ENCODE assay signal across 18 cellular contexts in the genomic region with DNA sequence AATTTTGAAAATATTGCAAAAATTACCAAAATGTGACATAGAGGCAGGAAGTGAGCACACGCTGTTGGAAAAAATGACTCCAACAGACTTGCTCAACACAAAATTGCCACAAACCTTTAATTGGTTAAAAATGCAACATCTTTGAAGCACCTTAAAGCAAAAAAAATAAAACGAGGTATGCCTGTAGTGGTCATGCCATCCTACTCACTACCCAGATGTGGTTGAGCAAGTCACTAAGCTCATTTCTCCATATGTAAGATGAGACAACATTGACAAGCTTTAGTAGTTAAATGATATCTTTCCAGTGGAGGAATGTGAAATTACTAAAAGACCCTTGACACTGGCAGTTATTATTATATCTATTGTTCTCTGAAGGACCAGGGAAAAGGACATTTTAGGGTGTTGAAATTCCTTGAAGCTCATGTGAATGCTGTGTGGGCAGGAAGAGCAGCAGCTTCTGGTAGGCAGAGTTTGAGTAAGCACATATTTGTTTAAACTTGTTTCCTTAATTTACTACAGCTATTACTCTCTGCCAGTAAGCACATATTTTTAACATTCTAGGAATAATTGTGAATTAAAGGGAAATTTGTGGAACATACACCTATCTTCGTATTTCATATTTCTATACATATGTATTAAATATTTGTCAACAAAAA.
"Had no signal": no experiment of that assay in that cellular context is flagged by ENCODE, and none has a peak within 500 bp of the region (broad histone marks: within the 10 kb centered on the region; RNA-seq: fewer than 3 reads in every experiment).

No MANE protein-coding gene starts in this region.

- H3K27ac Mint-ChIP-seq: natural killer cell had no signal

- H3K4me3 Mint-ChIP-seq: natural killer cell, neural crest cell had no signal

- H3K27ac ChIP-seq: colonic mucosa, gastroesophageal sphincter, right atrium auricular region, sigmoid colon, testis, tibial nerve, upper lobe of right lung, vagina had no signal

- H3K4me1 ChIP-seq: colonic mucosa, gastroesophageal sphincter, right atrium auricular region, sigmoid colon, testis, tibial nerve, upper lobe of right lung, vagina had no signal

- ATAC-seq: gastroesophageal sphincter, left lobe of liver, natural killer cell, upper lobe of right lung had no signal

- DNase-seq: colonic mucosa; dermis blood vessel endothelial cell; glutamatergic neuron; islet precursor cell; natural killer cell; posterior cingulate gyrus; sigmoid colon; stimulated activated CD4-positive, alpha-beta T cell treated with anti-CD3 and anti-CD28 coated beads, Interleukin-12 subunit alpha, Interleukin-12 subunit beta, amount 100 ng/mL, for 4 hours; stimulated activated naive CD4-positive, alpha-beta T cell treated with Interleukin-2 at 50 U/mL for 16 hours; testis; upper lobe of right lung had no signal

- H3K36me3 ChIP-seq: colonic mucosa, gastroesophageal sphincter, right atrium auricular region, sigmoid colon, tibial nerve, upper lobe of right lung, vagina had no signal

- H3K4me1 Mint-ChIP-seq: natural killer cell, neural crest cell had no signal

- H3K9me3 ChIP-seq: colonic mucosa, gastroesophageal sphincter, right atrium auricular region, sigmoid colon, testis, tibial nerve, upper lobe of right lung, vagina had no signal

- H3K9me3 Mint-ChIP-seq: natural killer cell had no signal

- H3K36me3 Mint-ChIP-seq: natural killer cell had no signal

- H3K4me3 ChIP-seq: colonic mucosa, gastroesophageal sphincter, right atrium auricular region, sigmoid colon, skin epidermis, testis, tibial nerve, upper lobe of right lung, vagina had no signal
